In the genomic region with DNA sequence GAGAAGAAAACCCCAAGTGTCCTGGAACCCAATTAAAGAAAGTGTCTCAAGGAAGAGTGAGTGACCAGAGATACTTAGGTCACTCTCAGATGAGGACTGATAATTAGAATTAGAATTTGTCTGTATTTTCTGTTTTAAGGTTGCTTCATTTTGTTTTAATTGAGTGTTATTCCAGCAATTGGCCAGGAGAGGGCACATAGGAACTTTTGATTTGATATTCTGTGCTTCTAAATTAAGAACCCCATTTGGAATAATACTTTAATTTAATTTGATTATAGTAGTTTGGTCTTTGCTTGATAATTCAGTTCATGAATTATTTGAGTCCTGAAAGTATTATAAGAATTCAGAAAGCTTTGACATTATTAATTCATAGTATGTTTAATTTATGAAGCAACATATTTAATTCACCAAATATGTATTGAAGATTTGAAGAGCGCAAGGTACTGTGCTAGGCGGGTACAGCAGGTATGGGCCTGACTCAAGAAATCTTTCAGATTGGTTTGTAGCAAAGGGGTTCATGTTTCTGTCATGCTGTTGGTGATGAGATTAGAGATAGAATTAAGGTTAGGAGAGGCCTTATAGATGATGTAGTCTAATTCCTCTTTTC, we compare ENCODE assay signal across 8 cellular contexts. TPM values are rescaled to one million over a fixed set of nuclear protein-coding genes. Genes with fewer than 3 reads are reported as not detected.
DNase-seq lines count a peak whose midpoint lies in the region; ATAC-seq, FAIRE-seq and TF ChIP-seq lines count a peak whose summit lies in the region.

No MANE protein-coding gene starts in this region.

- H3K4me1 ChIP-seq in HepG2 (ENCODE audit: insufficient read depth, low read length) = peaks cover 47% of the 10 kb centered on the region

- H4K20me1 ChIP-seq in HepG2 (ENCODE audit: insufficient read depth, low read length) = no peaks in the 10 kb centered on the region; the same call in 1 of the 2 replicates

- H2AFZ ChIP-seq in HepG2 (ENCODE audit: low read length) = no peak overlapping the region

- TF ChIP-seq EP300 in HepG2 (IDR thresholded peaks at IDR 0.05; ENCODE audit: low read depth in 2 of 2, low read length in 2 of 2) (no peak), HepG2 (CRISPR knock-in tag; IDR thresholded peaks at IDR 0.05; ENCODE audit: borderline replicate concordance) (no peak)

- no peak overlapping the region for H3K27ac ChIP-seq in HepG2 (ENCODE audit: extremely low read length, insufficient read depth, low read length)

- peaks cover 0 to 3% of the 10 kb centered on the region in 2 experiments; a peak in 4 of 5 replicates for H3K36me3 ChIP-seq in HepG2 (replicated peaks in 1 of 2; ENCODE audit: control insufficient read depth in 1 of 2, insufficient read depth in 2 of 2, low read length in 2 of 2)

- POLR2A ChIA-PET in HepG2 (lab: Yijun Ruan, JAX) = no interaction called here

- H3K79me2 ChIP-seq in HepG2 (ENCODE audit: insufficient read depth, low read length) = peaks cover 84% of the 10 kb centered on the region

- H3K9ac ChIP-seq in HepG2 (ENCODE audit: insufficient read depth, low read depth, low read length) = no peak overlapping the region

- DNase-seq in AG09309 (ENCODE audit: low read depth) = no peak
- no peak for DNase-seq in GM12892 (ENCODE audit: insufficient read length)
- DNase-seq in amniotic epithelial cell (ENCODE audit: low read depth) = peak; percentile 12
- DNase-seq in HepG2 (ENCODE audit: low spot score) = no peak

- FAIRE-seq in GM12892 (lab: Jason Lieb, UNC) (peak; percentile 21), HepG2 (lab: Jason Lieb, UNC) (no peak)

- TF ChIP-seq POLR2A in GM12892 (IDR thresholded peaks at IDR 0.05; ENCODE audit: low read depth, low read length) (no peak), HepG2 (IDR thresholded peaks at IDR 0.05; ENCODE audit: insufficient read depth in 1 of 2, low read depth in 2 of 2, low read length in 2 of 2) (no peak)

- CTCF ChIA-PET in HepG2 (lab: Yijun Ruan, JAX; ENCODE audit: low intra/inter-chr PET ratio, low total read pairs) = interaction anchor here (2.0 to 2.2 kb wide), 2 partner anchors 59 to 82 kb away, joined by 6 to 7 read pairs; no protein-coding TSS in a partner anchor

- intact Hi-C loops in HepG2 (cut with micrococcal nuclease; ENCODE audit: unreplicated experiment) = loop anchor here (1.0 kb wide), 1 partner anchor 83 kb away; no protein-coding TSS in a partner anchor

- no peak for TF ChIP-seq RAD21 in HepG2 (CRISPR knock-in tag; IDR thresholded peaks at IDR 0.05)

- ATAC-seq in HepG2 (no peak), GM19463 (IDR thresholded peaks at IDR 0.05; ENCODE audit: unreplicated experiment) (no peak), HG02623 (IDR thresholded peaks at IDR 0.05; ENCODE audit: unreplicated experiment) (no peak), GM21367 (IDR thresholded peaks at IDR 0.05; ENCODE audit: unreplicated experiment) (no peak), HG02938 (IDR thresholded peaks at IDR 0.05; ENCODE audit: unreplicated experiment) (no peak)

- in situ Hi-C loops in HepG2 (cut with HindIII; ENCODE audit: extremely low pct_ligation_motif_present, low pct_unique_long_range_greater_than_20kb) = no loop called here

- no peaks in the 10 kb centered on the region; a peak in 1 of 5 replicates for H3K27me3 ChIP-seq in HepG2 (ENCODE audit: control insufficient read depth in 1 of 2, insufficient read depth in 2 of 2, low read length in 2 of 2)

- H3K4me2 ChIP-seq in HepG2 (ENCODE audit: low read depth, low read length) = no peak overlapping the region

- peak; percentile 39 for TF ChIP-seq CTCF in AG09309 (IDR thresholded peaks at IDR 0.05; ENCODE audit: control insufficient read depth, insufficient read depth, low read depth, low read length, missing control alignments)
- peak; percentile 27; the same call in 1 of the 2 replicates for TF ChIP-seq CTCF in HepG2 (CRISPR knock-in tag; IDR thresholded peaks at IDR 0.05)

- BruUV-seq in HepG2 (replicated peaks; lab: Mats Ljungman, UMichigan) = no TSS peak

- no peaks in the 10 kb centered on the region for H3K9me3 ChIP-seq in HepG2 (ENCODE audit: low read length)

- 88% methylated on average over 2 of the region's 2 CpGs for WGBS in HepG2 (ENCODE audit: low lambda C conversion rate)

- H3K4me3 ChIP-seq in AG09309 (ENCODE audit: control insufficient read depth, low read depth, low read length) = no peak overlapping the region
- H3K4me3 ChIP-seq in HepG2 (replicated peaks in 1 of 3; ENCODE audit: insufficient read depth in 1 of 3, low read depth in 2 of 3, low read length in 3 of 3) = no peak overlapping the region

TF ChIP-seq in HepG2, 621 proteins besides CTCF, POLR2A, EP300 and RAD21:
- TF ChIP-seq NR2C2 (CRISPR knock-in tag; IDR thresholded peaks at IDR 0.05; ENCODE audit: borderline replicate concordance) = no peak
- TF ChIP-seq PRMT3 (CRISPR knock-in tag; IDR thresholded peaks at IDR 0.05; ENCODE audit: borderline replicate concordance, low read depth) = no peak
- 0 out of 2 replicates have a peak, but pooled peaks have one; percentile 6 for TF ChIP-seq STAG1 (CRISPR knock-in tag; IDR thresholded peaks at IDR 0.05)
- TF ChIP-seq ARID3A (IDR thresholded peaks at IDR 0.05; ENCODE audit: low read depth, low read length) = peak; percentile 91
TF ChIP-seq in HepG2: peak in this region for 2.

RNA-seq across cellular contexts. Expression of gene MRPL22, which starts 4.9 kb away (rescaled TPM):
- polyA plus RNA-seq in GM12892 (2012; ENCODE audit: missing spikeins) = 63.8 TPM
- total RNA-seq in HepG2 (2016; rRNA removed; fragmentation: Illumina TruSeq; extraction: Trizol) = 84.8 and 118 TPM in 2 replicates
- 94.5 and 107 TPM in 2 replicates for total RNA-seq in HepG2 (2016; cell fraction: cytosol; rRNA removed; fragmentation: Illumina TruSeq; extraction: Trizol; ENCODE audit: low read depth)
- total RNA-seq in HepG2 (2016; cell fraction: insoluble cytoplasmic fraction; rRNA removed; fragmentation: Illumina TruSeq; extraction: Trizol) = 88.4 and 129 TPM in 2 replicates
- 62.4 and 69.9 TPM in 2 replicates for total RNA-seq in HepG2 (2016; cell fraction: membrane; rRNA removed; fragmentation: Illumina TruSeq; extraction: Trizol)
- total RNA-seq in HepG2 (2016; cell fraction: nucleus; rRNA removed; fragmentation: Illumina TruSeq; extraction: Trizol) = 30.1 and 35.4 TPM in 2 replicates
- polyA plus RNA-seq in HepG2 (2011; rRNA removed) = 55.1 and 66.8 TPM in 2 replicates
- 42.2 and 44.6 TPM in 2 replicates for polyA plus RNA-seq in HepG2 (2011; cell fraction: cytosol; rRNA removed)
- polyA plus RNA-seq in HepG2 (2011; cell fraction: nucleus; rRNA removed) = 14.4 and 17.3 TPM in 2 replicates
- polyA plus RNA-seq in HepG2 (2012) = 49.1 and 59.7 TPM in 2 replicates
- polyA plus RNA-seq in HepG2 (2016; cell fraction: cytosol; fragmentation: Illumina TruSeq; extraction: Trizol; ENCODE audit: low read depth) = 51.7 and 52.5 TPM in 2 replicates
- polyA plus RNA-seq in HepG2 (2016; cell fraction: insoluble cytoplasmic fraction; fragmentation: Illumina TruSeq; extraction: Trizol; ENCODE audit: low read depth) = 147 and 158 TPM in 2 replicates
- 56.4 and 56.5 TPM in 2 replicates for polyA plus RNA-seq in HepG2 (2016; cell fraction: membrane; fragmentation: Illumina TruSeq; extraction: Trizol; ENCODE audit: low read depth)
- polyA plus RNA-seq in HepG2 (2016; cell fraction: nucleus; fragmentation: Illumina TruSeq; extraction: Trizol; ENCODE audit: insufficient read depth, low read depth) = 65.2 and 70.9 TPM in 2 replicates
- polyA minus RNA-seq in HepG2 (2011; rRNA and poly(A)+ RNA removed; ENCODE audit: low replicate concordance) = 23.2 and 54.0 TPM in 2 replicates
- 17.3 and 18.8 TPM in 2 replicates for polyA minus RNA-seq in HepG2 (2011; cell fraction: cytosol; rRNA and poly(A)+ RNA removed)
- 10.6 and 12.8 TPM in 2 replicates for polyA minus RNA-seq in HepG2 (2011; cell fraction: nucleus; rRNA and poly(A)+ RNA removed)

RNA-seq across cellular contexts. Expression of gene GEMIN5, which starts 7.8 kb away (rescaled TPM):
- polyA plus RNA-seq in GM12892 (2012; ENCODE audit: missing spikeins) = 12.3 TPM
- total RNA-seq in HepG2 (2016; rRNA removed; fragmentation: Illumina TruSeq; extraction: Trizol) = 28.6 and 52.8 TPM in 2 replicates
- total RNA-seq in HepG2 (2016; cell fraction: cytosol; rRNA removed; fragmentation: Illumina TruSeq; extraction: Trizol; ENCODE audit: low read depth) = 3.6 and 4.4 TPM in 2 replicates
- 28.8 and 51.6 TPM in 2 replicates for total RNA-seq in HepG2 (2016; cell fraction: insoluble cytoplasmic fraction; rRNA removed; fragmentation: Illumina TruSeq; extraction: Trizol)
- total RNA-seq in HepG2 (2016; cell fraction: membrane; rRNA removed; fragmentation: Illumina TruSeq; extraction: Trizol) = 7.6 and 8.6 TPM in 2 replicates
- total RNA-seq in HepG2 (2016; cell fraction: nucleus; rRNA removed; fragmentation: Illumina TruSeq; extraction: Trizol) = 22.1 and 23.2 TPM in 2 replicates
- 6.6 and 7.1 TPM in 2 replicates for polyA plus RNA-seq in HepG2 (2011; rRNA removed)
- 6.9 and 7.6 TPM in 2 replicates for polyA plus RNA-seq in HepG2 (2011; cell fraction: cytosol; rRNA removed)
- polyA plus RNA-seq in HepG2 (2011; cell fraction: nucleus; rRNA removed) = 6.5 and 7.0 TPM in 2 replicates
- polyA plus RNA-seq in HepG2 (2012) = 9.7 and 11.8 TPM in 2 replicates
- 0.63 and 0.69 TPM in 2 replicates for polyA plus RNA-seq in HepG2 (2016; cell fraction: cytosol; fragmentation: Illumina TruSeq; extraction: Trizol; ENCODE audit: low read depth)
- 32.7 and 33.3 TPM in 2 replicates for polyA plus RNA-seq in HepG2 (2016; cell fraction: insoluble cytoplasmic fraction; fragmentation: Illumina TruSeq; extraction: Trizol; ENCODE audit: low read depth)
- 1.9 and 2.4 TPM in 2 replicates for polyA plus RNA-seq in HepG2 (2016; cell fraction: membrane; fragmentation: Illumina TruSeq; extraction: Trizol; ENCODE audit: low read depth)
- polyA plus RNA-seq in HepG2 (2016; cell fraction: nucleus; fragmentation: Illumina TruSeq; extraction: Trizol; ENCODE audit: insufficient read depth, low read depth) = 15.6 and 17.0 TPM in 2 replicates
- 21.9 and 30.0 TPM in 2 replicates for polyA minus RNA-seq in HepG2 (2011; rRNA and poly(A)+ RNA removed; ENCODE audit: low replicate concordance)
- 14.3 and 15.1 TPM in 2 replicates for polyA minus RNA-seq in HepG2 (2011; cell fraction: cytosol; rRNA and poly(A)+ RNA removed)
- polyA minus RNA-seq in HepG2 (2011; cell fraction: nucleus; rRNA and poly(A)+ RNA removed) = 12.9 and 17.3 TPM in 2 replicates
